Comparison of ENCODE assay signal across 21 cellular contexts in genomic region chr5:56298329-56298962, GRCh38.
DNase-seq lines count a peak whose midpoint lies in the region; ATAC-seq and TF ChIP-seq lines count a peak whose summit lies in the region.
"Had no signal": no experiment of that assay in that cellular context is flagged by ENCODE, and none has a peak within 500 bp of the region (broad histone marks: within the 10 kb centered on the region; RNA-seq: fewer than 3 reads in every experiment).

No MANE protein-coding gene starts in this region.

- no peaks in the 10 kb centered on the region for H3K9me2 ChIP-seq in hepatocyte (replicated peaks; ENCODE audit: insufficient read depth)

- no peak overlapping the region for H4K8ac ChIP-seq in mesenchymal stem cell (ENCODE audit: low read length)

- no peak overlapping the region for H3K9ac ChIP-seq in mesenchymal stem cell (ENCODE audit: low read length)
- H3K9ac ChIP-seq: GM23248 had no signal

- no peaks in the 10 kb centered on the region for H4K20me1 ChIP-seq in hepatocyte (ENCODE audit: insufficient read depth, poor library complexity, severe bottlenecking)

- H2BK12ac ChIP-seq in mesenchymal stem cell (ENCODE audit: low read length in 2 of 2): no peak overlapping the region

- intact Hi-C loops in Right ventricle myocardium inferior (cut with DNase I) (loop anchor here (2.0 kb wide), 1 partner anchor 60 kb away; no protein-coding TSS in a partner anchor), cardiac septum (cut with DNase I) (no loop called here), heart right ventricle (cut with DNase I) (no loop called here), aorta (cut with DNase I) (no loop called here)

- DNase-seq in Right ventricle myocardium inferior (ENCODE audit: missing footprints) (peak; percentile 64), cardiac septum (ENCODE audit: low spot score) (no peak), heart right ventricle (peak; percentile 22 to 43), mesenchymal stem cell (no peak), aorta (peak in 1 of 2 donors; percentile 61), hepatocyte (ENCODE audit: low spot score) (no peak), MV-4-11 (lab: John Stamatoyannopoulos, UW) (no peak)
- DNase-seq in activated CD4-positive, alpha-beta T cell treated with anti-CD3 and anti-CD28 coated beads, Interleukin-2, amount 50 U/mL, for 48 hours: no peak
- DNase-seq: 8988T; Calu3; CD8-positive, alpha-beta memory T cell; GM23248; Karpas-422; NCI-H1417; NCI-H1694 treated with DMSO at 0.1 percent for 48 hours; NCI-H2081 treated with DMSO at 0.1 percent for 48 hours; NCI-H446; NCI-H526; OCI-M1 had no signal

- H3K36me3 ChIP-seq in heart right ventricle (no peaks in the 10 kb centered on the region), mesenchymal stem cell (ENCODE audit: control insufficient read depth in 1 of 2, insufficient read depth in 2 of 2, low read depth in 1 of 2, low read length in 2 of 2) (no peaks in the 10 kb centered on the region), aorta (ENCODE audit: control insufficient read depth in 1 of 2, insufficient read depth in 2 of 2, low read length in 1 of 2) (no peaks in the 10 kb centered on the region), hepatocyte (replicated peaks; ENCODE audit: insufficient read depth, low read depth) (no peaks in the 10 kb centered on the region)
- H3K36me3 ChIP-seq: HAP-1 had no signal

- peak overlapping the region in 5 of 10 donors; percentile 9 to 72 (median 32) for H3K27ac ChIP-seq in heart right ventricle
- H3K27ac ChIP-seq in mesenchymal stem cell (ENCODE audit: low read length, poor library complexity, severe bottlenecking): no peak overlapping the region
- no peak overlapping the region for H3K27ac ChIP-seq in aorta (ENCODE audit: low read depth in 1 of 2, low read length in 2 of 2)
- no peak overlapping the region for H3K27ac ChIP-seq in hepatocyte
- H3K27ac ChIP-seq: C4-2B, GM23248 had no signal

- 72 to 73% methylated on average over 8 of the region's 8 CpGs for WGBS in heart right ventricle, 2 donors
- 94% methylated on average over 8 of the region's 8 CpGs for WGBS in mesenchymal stem cell
- WGBS in aorta, 2 donors: 10 to 15% methylated on average over 8 of the region's 8 CpGs
- WGBS in hepatocyte (ENCODE audit: low lambda C conversion rate, missing lambda C conversion rate): 95% methylated on average over 8 of the region's 8 CpGs

- TF ChIP-seq CTCF in heart right ventricle (IDR thresholded peaks at IDR 0.05) (no peak), hepatocyte (IDR thresholded peaks at IDR 0.05; ENCODE audit: poor library complexity) (no peak)

- H3K4me1 ChIP-seq in heart right ventricle (peaks cover 0 to 23% (median 11%) of the 10 kb centered on the region in 9 donors), mesenchymal stem cell (ENCODE audit: control insufficient read depth, insufficient read depth, low read depth, low read length) (no peaks in the 10 kb centered on the region), aorta (ENCODE audit: control insufficient read depth in 1 of 2, insufficient read depth in 2 of 2, low read length in 2 of 2) (no peaks in the 10 kb centered on the region), hepatocyte (ENCODE audit: insufficient read depth) (no peaks in the 10 kb centered on the region)
- H3K4me1 ChIP-seq: HAP-1 had no signal

- H3K14ac ChIP-seq in mesenchymal stem cell (ENCODE audit: low read length in 2 of 2): no peak overlapping the region

- peak overlapping the region; percentile 16 for H2BK15ac ChIP-seq in mesenchymal stem cell (ENCODE audit: low read depth, poor library complexity, severe bottlenecking)

- no peak overlapping the region for H3K4ac ChIP-seq in mesenchymal stem cell (ENCODE audit: low read depth in 1 of 2, low read length in 2 of 2)

- H4K91ac ChIP-seq in mesenchymal stem cell (ENCODE audit: low read length): no peak overlapping the region

- H2BK5ac ChIP-seq in mesenchymal stem cell (ENCODE audit: low read depth, low read length, poor library complexity, severe bottlenecking): no peak overlapping the region

- H3K79me1 ChIP-seq in mesenchymal stem cell (replicated peaks; ENCODE audit: low read length, poor library complexity, severe bottlenecking): no peaks in the 10 kb centered on the region

- no peaks in the 10 kb centered on the region for H3K79me2 ChIP-seq in hepatocyte

- H2BK120ac ChIP-seq in mesenchymal stem cell (ENCODE audit: low read depth, low read length): peak overlapping the region; percentile 44

- no peaks in the 10 kb centered on the region for H3K9me3 ChIP-seq in heart right ventricle
- H3K9me3 ChIP-seq in mesenchymal stem cell (ENCODE audit: control insufficient read depth, low read length): no peaks in the 10 kb centered on the region
- no peaks in the 10 kb centered on the region for H3K9me3 ChIP-seq in aorta (ENCODE audit: control insufficient read depth, low read length)
- H3K9me3 ChIP-seq in hepatocyte (ENCODE audit: low read depth): no peaks in the 10 kb centered on the region
- H3K9me3 ChIP-seq: HAP-1 had no signal

- H3K18ac ChIP-seq in mesenchymal stem cell (ENCODE audit: low read depth in 1 of 2, low read length in 2 of 2): no peak overlapping the region

- H3K27me3 ChIP-seq in heart right ventricle: no peaks in the 10 kb centered on the region
- H3K27me3 ChIP-seq in mesenchymal stem cell (ENCODE audit: control insufficient read depth in 1 of 2, insufficient read depth in 1 of 2, low read length in 2 of 2): no peaks in the 10 kb centered on the region
- H3K27me3 ChIP-seq in aorta (ENCODE audit: control insufficient read depth in 1 of 2, insufficient read depth in 2 of 2, low read length in 1 of 2): no peaks in the 10 kb centered on the region
- H3K27me3 ChIP-seq in hepatocyte: no peaks in the 10 kb centered on the region

- no peak overlapping the region for H3K23ac ChIP-seq in mesenchymal stem cell (ENCODE audit: low read length in 2 of 2)

- H3K4me2 ChIP-seq in mesenchymal stem cell (ENCODE audit: low read length, poor library complexity, severe bottlenecking): no peak overlapping the region
- H3K4me2 ChIP-seq in hepatocyte: no peak overlapping the region

- peak overlapping the region; percentile 7 for H2AK5ac ChIP-seq in mesenchymal stem cell (ENCODE audit: low read length, severe bottlenecking)

- H3K4me3 ChIP-seq in heart right ventricle (no peak overlapping the region), mesenchymal stem cell (ENCODE audit: insufficient read depth in 1 of 2, low read depth in 1 of 2, low read length in 2 of 2) (no peak overlapping the region), aorta (ENCODE audit: low read length in 2 of 2) (no peak overlapping the region), hepatocyte (no peak overlapping the region)
- H3K4me3 ChIP-seq: GM23248, HAP-1 had no signal

- ATAC-seq in Right ventricle myocardium inferior: peak; percentile 76
- ATAC-seq in heart right ventricle: peak; percentile 53 to 84 (median 70)
- peak; percentile 74 for ATAC-seq in aorta (ENCODE audit: low FRiP score)

- H2AFZ ChIP-seq in mesenchymal stem cell (ENCODE audit: low read depth, low read length) (no peak overlapping the region), hepatocyte (no peak overlapping the region)
- H2AFZ ChIP-seq: GM23248 had no signal

Comparison
In these comparisons a context has a peak if more than half of its experiments do, and no peak if none do; other contexts are left out.
1. DNase-seq: peak in Right ventricle myocardium inferior (single experiment) and heart right ventricle (2 of 2); none in cardiac septum (single experiment), mesenchymal stem cell (single experiment), hepatocyte (single experiment), MV-4-11 (single experiment) and activated CD4-positive, alpha-beta T cell treated with anti-CD3 and anti-CD28 coated beads, Interleukin-2, amount 50 U/mL, for 48 hours (0 of 2).
2. Peak in every context shown above with its lines, with median percentiles within 50 percentile points of each other: ATAC-seq.